In the genomic region with DNA sequence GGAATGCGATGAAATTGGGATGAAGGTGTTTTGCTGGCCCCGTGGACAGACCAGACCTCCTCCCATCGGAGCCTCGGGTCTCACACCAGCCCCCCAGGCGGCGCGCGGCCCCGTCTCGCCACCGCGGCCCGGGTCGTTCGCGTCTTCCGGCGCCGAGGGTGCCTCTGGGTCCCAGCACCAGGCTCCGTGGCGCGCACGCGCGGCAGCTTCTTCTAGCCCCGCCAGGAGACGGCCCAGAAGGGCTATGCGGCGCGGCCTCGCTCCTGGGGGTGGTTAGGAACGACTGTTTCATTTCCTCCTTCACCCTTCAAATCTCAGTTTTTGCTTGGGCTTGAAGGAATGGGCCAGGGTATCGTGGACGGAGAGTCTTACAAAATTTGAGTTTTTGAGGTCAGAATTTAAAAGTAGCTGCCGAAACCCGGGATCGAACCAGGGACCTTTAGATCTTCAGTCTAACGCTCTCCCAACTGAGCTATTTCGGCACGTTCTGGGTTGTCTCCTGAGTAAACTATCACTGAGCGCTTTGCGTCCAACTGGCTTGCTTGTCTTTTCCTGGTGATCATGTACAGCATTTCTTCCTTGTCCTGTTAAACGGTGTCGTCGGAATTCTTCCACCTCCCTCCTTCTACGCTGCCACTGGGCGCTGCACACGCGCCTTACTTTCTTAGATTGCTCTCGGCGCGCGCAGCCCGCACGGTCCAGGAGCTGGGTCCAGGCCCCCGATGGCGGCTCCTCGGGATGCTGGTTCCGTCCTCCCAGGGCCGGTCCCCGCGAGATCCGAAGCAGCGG, we compare ENCODE assay signal across 1 cellular context.
A peak's percentile ranks its signal among the peaks of the same experiment; 100 is the strongest.
TF ChIP-seq lines count a peak whose summit lies in the region.

No MANE protein-coding gene starts in this region.

TF ChIP-seq in HEK293, 187 proteins besides CTCF, POLR2A, EP300 and RAD21 (continued from another document and continues in another):
- TF ChIP-seq, protein P1, sequence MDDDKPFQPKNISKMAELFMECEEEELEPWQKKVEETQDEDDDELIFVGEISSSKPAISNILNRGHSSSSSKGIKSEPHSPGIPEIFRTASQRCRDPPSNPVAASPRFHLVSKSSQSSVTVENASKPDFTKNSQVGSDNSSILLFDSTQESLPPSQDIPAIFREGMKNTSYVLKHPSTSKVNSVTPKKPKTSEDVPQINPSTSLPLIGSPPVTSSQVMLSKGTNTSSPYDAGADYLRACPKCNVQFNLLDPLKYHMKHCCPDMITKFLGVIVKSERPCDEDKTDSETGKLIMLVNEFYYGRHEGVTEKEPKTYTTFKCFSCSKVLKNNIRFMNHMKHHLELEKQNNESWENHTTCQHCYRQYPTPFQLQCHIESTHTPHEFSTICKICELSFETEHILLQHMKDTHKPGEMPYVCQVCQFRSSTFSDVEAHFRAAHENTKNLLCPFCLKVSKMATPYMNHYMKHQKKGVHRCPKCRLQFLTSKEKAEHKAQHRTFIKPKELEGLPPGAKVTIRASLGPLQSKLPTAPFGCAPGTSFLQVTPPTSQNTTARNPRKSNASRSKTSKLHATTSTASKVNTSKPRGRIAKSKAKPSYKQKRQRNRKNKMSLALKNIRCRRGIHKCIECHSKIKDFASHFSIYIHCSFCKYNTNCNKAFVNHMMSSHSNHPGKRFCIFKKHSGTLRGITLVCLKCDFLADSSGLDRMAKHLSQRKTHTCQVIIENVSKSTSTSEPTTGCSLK (tag by site-specific recombination; IDR thresholded peaks at IDR 0.05) = no peak
- no peak for TF ChIP-seq ZXDB (tag by site-specific recombination; IDR thresholded peaks at IDR 0.05)
- TF ChIP-seq, protein P2, sequence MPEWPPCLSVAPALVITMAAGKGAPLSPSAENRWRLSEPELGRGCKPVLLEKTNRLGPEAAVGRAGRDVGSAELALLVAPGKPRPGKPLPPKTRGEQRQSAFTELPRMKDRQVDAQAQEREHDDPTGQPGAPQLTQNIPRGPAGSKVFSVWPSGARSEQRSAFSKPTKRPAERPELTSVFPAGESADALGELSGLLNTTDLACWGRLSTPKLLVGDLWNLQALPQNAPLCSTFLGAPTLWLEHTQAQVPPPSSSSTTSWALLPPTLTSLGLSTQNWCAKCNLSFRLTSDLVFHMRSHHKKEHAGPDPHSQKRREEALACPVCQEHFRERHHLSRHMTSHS (tag by site-specific recombination; IDR thresholded peaks at IDR 0.05) = no peak
- TF ChIP-seq ZNF549 (tag by site-specific recombination; IDR thresholded peaks at IDR 0.05) = no peak
- TF ChIP-seq BCL11A (tag by site-specific recombination; IDR thresholded peaks at IDR 0.05; ENCODE audit: low read depth) = no peak; the same call in 1 of the 2 replicates
- no peak for TF ChIP-seq ZNF548 (tag by site-specific recombination; IDR thresholded peaks at IDR 0.05)
- peak; percentile 88 for TF ChIP-seq GLIS1 (tag by site-specific recombination; IDR thresholded peaks at IDR 0.05)
- TF ChIP-seq, protein P3, sequence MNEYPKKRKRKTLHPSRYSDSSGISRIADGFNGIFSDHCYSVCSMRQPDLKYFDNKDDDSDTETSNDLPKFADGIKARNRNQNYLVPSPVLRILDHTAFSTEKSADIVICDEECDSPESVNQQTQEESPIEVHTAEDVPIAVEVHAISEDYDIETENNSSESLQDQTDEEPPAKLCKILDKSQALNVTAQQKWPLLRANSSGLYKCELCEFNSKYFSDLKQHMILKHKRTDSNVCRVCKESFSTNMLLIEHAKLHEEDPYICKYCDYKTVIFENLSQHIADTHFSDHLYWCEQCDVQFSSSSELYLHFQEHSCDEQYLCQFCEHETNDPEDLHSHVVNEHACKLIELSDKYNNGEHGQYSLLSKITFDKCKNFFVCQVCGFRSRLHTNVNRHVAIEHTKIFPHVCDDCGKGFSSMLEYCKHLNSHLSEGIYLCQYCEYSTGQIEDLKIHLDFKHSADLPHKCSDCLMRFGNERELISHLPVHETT (tag by site-specific recombination; IDR thresholded peaks at IDR 0.05) = peak; percentile 74; the same call in 1 of the 2 replicates
- TF ChIP-seq, protein P4, sequence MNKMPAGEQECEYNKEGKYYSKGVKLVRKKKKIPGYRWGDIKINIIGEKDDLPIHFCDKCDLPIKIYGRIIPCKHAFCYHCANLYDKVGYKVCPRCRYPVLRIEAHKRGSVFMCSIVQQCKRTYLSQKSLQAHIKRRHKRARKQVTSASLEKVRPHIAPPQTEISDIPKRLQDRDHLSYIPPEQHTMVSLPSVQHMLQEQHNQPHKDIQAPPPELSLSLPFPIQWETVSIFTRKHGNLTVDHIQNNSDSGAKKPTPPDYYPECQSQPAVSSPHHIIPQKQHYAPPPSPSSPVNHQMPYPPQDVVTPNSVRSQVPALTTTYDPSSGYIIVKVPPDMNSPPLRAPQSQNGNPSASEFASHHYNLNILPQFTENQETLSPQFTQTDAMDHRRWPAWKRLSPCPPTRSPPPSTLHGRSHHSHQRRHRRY (tag by site-specific recombination; IDR thresholded peaks at IDR 0.05) = no peak
- no peak for TF ChIP-seq ZNF530 (tag by site-specific recombination; IDR thresholded peaks at IDR 0.05; ENCODE audit: low read depth)
- no peak for TF ChIP-seq ZNF776 (tag by site-specific recombination; IDR thresholded peaks at IDR 0.05; ENCODE audit: borderline replicate concordance)
- TF ChIP-seq ZNF473 (tag by site-specific recombination; IDR thresholded peaks at IDR 0.05) = no peak
- TF ChIP-seq BCL11B (tag by site-specific recombination; IDR thresholded peaks at IDR 0.05; ENCODE audit: low read depth) = no peak
- TF ChIP-seq ZNF654 (tag by site-specific recombination; IDR thresholded peaks at IDR 0.05; ENCODE audit: low read depth) = no peak
- no peak for TF ChIP-seq ZNF707 (tag by site-specific recombination; IDR thresholded peaks at IDR 0.05)
- TF ChIP-seq ZNF302 (tag by site-specific recombination; IDR thresholded peaks at IDR 0.05; ENCODE audit: low read depth) = no peak
- TF ChIP-seq, protein P5, sequence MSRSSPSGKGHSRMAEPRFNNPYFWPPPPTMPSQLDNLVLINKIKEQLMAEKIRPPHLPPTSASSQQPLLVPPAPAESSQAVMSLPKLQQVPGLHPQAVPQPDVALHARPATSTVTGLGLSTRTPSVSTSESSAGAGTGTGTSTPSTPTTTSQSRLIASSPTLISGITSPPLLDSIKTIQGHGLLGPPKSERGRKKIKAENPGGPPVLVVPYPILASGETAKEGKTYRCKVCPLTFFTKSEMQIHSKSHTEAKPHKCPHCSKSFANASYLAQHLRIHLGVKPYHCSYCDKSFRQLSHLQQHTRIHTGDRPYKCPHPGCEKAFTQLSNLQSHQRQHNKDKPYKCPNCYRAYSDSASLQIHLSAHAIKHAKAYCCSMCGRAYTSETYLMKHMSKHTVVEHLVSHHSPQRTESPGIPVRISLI (tag by site-specific recombination; IDR thresholded peaks at IDR 0.05) = no peak
- no peak for TF ChIP-seq ZNF623 (tag by site-specific recombination; IDR thresholded peaks at IDR 0.05)
- TF ChIP-seq ZNF585B (tag by site-specific recombination; IDR thresholded peaks at IDR 0.05) = no peak
- no peak for TF ChIP-seq ZNF148 (tag by site-specific recombination; IDR thresholded peaks at IDR 0.05; ENCODE audit: borderline replicate concordance)
- no peak; the same call in 1 of the 2 replicates for TF ChIP-seq ZBTB17 (tag by site-specific recombination; IDR thresholded peaks at IDR 0.05)
- TF ChIP-seq ZNF174 (tag by site-specific recombination; IDR thresholded peaks at IDR 0.05) = no peak
- TF ChIP-seq ZNF621 (tag by site-specific recombination; IDR thresholded peaks at IDR 0.05) = no peak
- no peak; the same call in 1 of the 2 replicates for TF ChIP-seq MYNN (tag by site-specific recombination; IDR thresholded peaks at IDR 0.05; ENCODE audit: borderline replicate concordance)
- peak; percentile 90 for TF ChIP-seq IKZF3 (tag by site-specific recombination; IDR thresholded peaks at IDR 0.05)
- no peak; the same call in 1 of the 2 replicates for TF ChIP-seq ZNF600 (tag by site-specific recombination; IDR thresholded peaks at IDR 0.05)
- TF ChIP-seq GFI1B (tag by site-specific recombination; IDR thresholded peaks at IDR 0.05) = 0 out of 2 replicates have a peak, but pooled peaks have one; percentile 47
- TF ChIP-seq WT1 (tag by site-specific recombination; IDR thresholded peaks at IDR 0.05) = no peak
- TF ChIP-seq SALL2 (tag by site-specific recombination; IDR thresholded peaks at IDR 0.05; ENCODE audit: borderline replicate concordance) = no peak
- TF ChIP-seq ZNF658 (tag by site-specific recombination; IDR thresholded peaks at IDR 0.05) = no peak
- TF ChIP-seq ZNF292 (tag by site-specific recombination; IDR thresholded peaks at IDR 0.05; ENCODE audit: borderline replicate concordance, low read depth) = no peak
- no peak for TF ChIP-seq ZNF202 (tag by site-specific recombination; IDR thresholded peaks at IDR 0.05; ENCODE audit: borderline replicate concordance)
- TF ChIP-seq KLF16 (tag by site-specific recombination; IDR thresholded peaks at IDR 0.05) = no peak
- no peak for TF ChIP-seq ZNF239 (tag by site-specific recombination; IDR thresholded peaks at IDR 0.05)
- no peak for TF ChIP-seq ZNF560 (tag by site-specific recombination; IDR thresholded peaks at IDR 0.05; ENCODE audit: borderline replicate concordance)
- TF ChIP-seq ZNF23 (tag by site-specific recombination; IDR thresholded peaks at IDR 0.05; ENCODE audit: borderline replicate concordance) = no peak
- TF ChIP-seq ZSCAN23 (tag by site-specific recombination; IDR thresholded peaks at IDR 0.05) = peak; percentile 74; the same call in 1 of the 2 replicates
- 0 out of 2 replicates have a peak, but pooled peaks have one; percentile 57 for TF ChIP-seq KLF17 (tag by site-specific recombination; IDR thresholded peaks at IDR 0.05)
- TF ChIP-seq ZNF335 (tag by site-specific recombination; conservative IDR thresholded peaks at IDR 0.05) = no peak
- TF ChIP-seq KLF1 (tag by site-specific recombination; IDR thresholded peaks at IDR 0.05) = no peak
- TF ChIP-seq, protein P6, sequence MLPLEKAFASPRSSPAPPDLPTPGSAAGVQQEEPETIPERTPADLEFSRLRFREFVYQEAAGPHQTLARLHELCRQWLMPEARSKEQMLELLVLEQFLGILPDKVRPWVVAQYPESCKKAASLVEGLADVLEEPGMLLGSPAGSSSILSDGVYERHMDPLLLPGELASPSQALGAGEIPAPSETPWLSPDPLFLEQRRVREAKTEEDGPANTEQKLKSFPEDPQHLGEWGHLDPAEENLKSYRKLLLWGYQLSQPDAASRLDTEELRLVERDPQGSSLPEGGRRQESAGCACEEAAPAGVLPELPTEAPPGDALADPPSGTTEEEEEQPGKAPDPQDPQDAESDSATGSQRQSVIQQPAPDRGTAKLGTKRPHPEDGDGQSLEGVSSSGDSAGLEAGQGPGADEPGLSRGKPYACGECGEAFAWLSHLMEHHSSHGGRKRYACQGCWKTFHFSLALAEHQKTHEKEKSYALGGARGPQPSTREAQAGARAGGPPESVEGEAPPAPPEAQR (tag by site-specific recombination; IDR thresholded peaks at IDR 0.05) = no peak
- TF ChIP-seq ZBTB8A (tag by site-specific recombination; IDR thresholded peaks at IDR 0.05) = peak; percentile 79
- no peak; the same call in 1 of the 2 replicates for TF ChIP-seq SCRT2 (tag by site-specific recombination; IDR thresholded peaks at IDR 0.05)
- TF ChIP-seq YY2 (tag by site-specific recombination; IDR thresholded peaks at IDR 0.05) = no peak
- no peak for TF ChIP-seq SP3 (tag by site-specific recombination; IDR thresholded peaks at IDR 0.05)
- TF ChIP-seq OVOL3 (tag by site-specific recombination; IDR thresholded peaks at IDR 0.05) = no peak
- TF ChIP-seq ZNF19 (tag by site-specific recombination; IDR thresholded peaks at IDR 0.05; ENCODE audit: low read depth) = no peak
- no peak for TF ChIP-seq ZNF791 (tag by site-specific recombination; IDR thresholded peaks at IDR 0.05)
- no peak for TF ChIP-seq ZNF777 (tag by site-specific recombination; IDR thresholded peaks at IDR 0.05; ENCODE audit: borderline replicate concordance)
- TF ChIP-seq ZNF701 (tag by site-specific recombination; IDR thresholded peaks at IDR 0.05) = no peak
- TF ChIP-seq ZNF692 (tag by site-specific recombination; IDR thresholded peaks at IDR 0.05) = 0 out of 2 replicates have a peak, but pooled peaks have one; percentile 29
- no peak for TF ChIP-seq ZNF16 (tag by site-specific recombination; IDR thresholded peaks at IDR 0.05; ENCODE audit: low read depth)
- TF ChIP-seq ZNF433 (tag by site-specific recombination; IDR thresholded peaks at IDR 0.05; ENCODE audit: low read depth) = no peak
- TF ChIP-seq ZFP37 (tag by site-specific recombination; IDR thresholded peaks at IDR 0.05) = peak; percentile 70
- no peak for TF ChIP-seq ZNF10 (tag by site-specific recombination; IDR thresholded peaks at IDR 0.05)
- TF ChIP-seq ZNF223 (tag by site-specific recombination; IDR thresholded peaks at IDR 0.05) = no peak
- TF ChIP-seq ZNF610 (tag by site-specific recombination; IDR thresholded peaks at IDR 0.05; ENCODE audit: borderline replicate concordance) = peak; percentile 51
- no peak for TF ChIP-seq ZNF138 (tag by site-specific recombination; IDR thresholded peaks at IDR 0.05; ENCODE audit: borderline replicate concordance)
